In genomic region chr17:33121272-33121671, GRCh38 we compare ENCODE assay signal across 17 cellular contexts.
DNase-seq lines count a peak whose midpoint lies in the region; ATAC-seq, FAIRE-seq and TF ChIP-seq lines count a peak whose summit lies in the region.
"Had no signal": no experiment of that assay in that cellular context is flagged by ENCODE, and none has a peak within 500 bp of the region (broad histone marks: within the 10 kb centered on the region; RNA-seq: fewer than 3 reads in every experiment).

No MANE protein-coding gene starts in this region.

- no peaks in the 10 kb centered on the region; a peak in 1 of 22 replicates for H4K20me1 ChIP-seq in BLaER1 treated with 17β-estradiol and CSF1 and Interleukin-3, amounts not matched to agents 10 nM and 100 nM

- ATAC-seq in omental fat pad (ENCODE audit: low FRiP score) (peak; percentile 23), GM18909 (IDR thresholded peaks at IDR 0.05; ENCODE audit: poor library complexity, unreplicated experiment) (no peak), GM21529 (IDR thresholded peaks at IDR 0.05; ENCODE audit: unreplicated experiment) (no peak)
- ATAC-seq: A549, GM12878, HepG2 had no signal

- H3K9ac ChIP-seq in BLaER1 treated with 17β-estradiol and CSF1 and Interleukin-3, amounts not matched to agents 10 nM and 100 nM: peak overlapping the region in 1 of 11 experiments; percentile 31; a peak in 2 of 22 replicates

- H3K4me3 ChIP-seq in BLaER1 treated with 17β-estradiol and CSF1 and Interleukin-3, amounts not matched to agents 10 nM and 100 nM: peak overlapping the region in 1 of 10 experiments; percentile 1; a peak in 1 of 20 replicates
- no peak overlapping the region for H3K4me3 ChIP-seq in bronchial epithelial cell (ENCODE audit: low read depth, low read length)
- H3K4me3 ChIP-seq: A549, GM12878 had no signal

- H3K27ac ChIP-seq in BLaER1 treated with 17β-estradiol and CSF1 and Interleukin-3, amounts not matched to agents 10 nM and 100 nM: peak overlapping the region in 6 of 11 experiments; percentile 31 to 70 (median 48); a peak in 8 of 22 replicates

- peak overlapping the region; percentile 38 to 96 (median 79) for H3K4me2 ChIP-seq in BLaER1 treated with 17β-estradiol and CSF1 and Interleukin-3, amounts not matched to agents 10 nM and 100 nM
- H3K4me2 ChIP-seq: A549 had no signal

- H3K36me3 ChIP-seq in BLaER1 treated with 17β-estradiol and CSF1 and Interleukin-3, amounts not matched to agents 10 nM and 100 nM: no peaks in the 10 kb centered on the region
- H3K36me3 ChIP-seq in bronchial epithelial cell (ENCODE audit: control insufficient read depth, insufficient read depth, low read length): no peaks in the 10 kb centered on the region
- H3K36me3 ChIP-seq: BE2C had no signal

- H3K9me3 ChIP-seq in BLaER1 treated with 17β-estradiol and CSF1 and Interleukin-3, amounts not matched to agents 10 nM and 100 nM (replicated peaks in 1 of 11): no peaks in the 10 kb centered on the region
- H3K9me3 ChIP-seq: BE2C had no signal

- DNase-seq in NOMO-1 (lab: John Stamatoyannopoulos, UW; ENCODE audit: unreplicated experiment in 2 of 2) (peak; percentile 8 to 21), bronchial epithelial cell (ENCODE audit: low read depth) (peak; percentile 39), omental fat pad (ENCODE audit: low spot score) (no peak), HT-29 (ENCODE audit: low spot score) (no peak)
- DNase-seq: BE2C; CD8-positive, alpha-beta memory T cell; DMS53; GOT3; H9 had no signal

- peaks cover 11 to 43% (median 32%) of the 10 kb centered on the region in 10 experiments for H3K4me1 ChIP-seq in BLaER1 treated with 17β-estradiol and CSF1 and Interleukin-3, amounts not matched to agents 10 nM and 100 nM
- H3K4me1 ChIP-seq: BE2C had no signal

- H3K27me3 ChIP-seq in BLaER1 treated with 17β-estradiol and CSF1 and Interleukin-3, amounts not matched to agents 10 nM and 100 nM: no peaks in the 10 kb centered on the region
- H3K27me3 ChIP-seq in bronchial epithelial cell (ENCODE audit: control insufficient read depth, insufficient read depth, low read length): no peaks in the 10 kb centered on the region

- FAIRE-seq in bronchial epithelial cell (lab: Jason Lieb, UNC): no peak
- FAIRE-seq: GM12878, GM18507, HepG2, HTR-8/SVneo had no signal

- TF ChIP-seq CTCF in bronchial epithelial cell (IDR thresholded peaks at IDR 0.05; ENCODE audit: insufficient read depth, low read length, severe bottlenecking): no peak
- TF ChIP-seq CTCF in omental fat pad (IDR thresholded peaks at IDR 0.05): no peak

Comparison
In these comparisons a context has a peak if more than half of its experiments do, and no peak if none do; other contexts are left out.
1. DNase-seq: peak in NOMO-1 (2 of 2) and bronchial epithelial cell (single experiment); none in omental fat pad (single experiment) and HT-29 (single experiment).